Comparison of ENCODE assay signal across 1 cellular context in the genomic region with DNA sequence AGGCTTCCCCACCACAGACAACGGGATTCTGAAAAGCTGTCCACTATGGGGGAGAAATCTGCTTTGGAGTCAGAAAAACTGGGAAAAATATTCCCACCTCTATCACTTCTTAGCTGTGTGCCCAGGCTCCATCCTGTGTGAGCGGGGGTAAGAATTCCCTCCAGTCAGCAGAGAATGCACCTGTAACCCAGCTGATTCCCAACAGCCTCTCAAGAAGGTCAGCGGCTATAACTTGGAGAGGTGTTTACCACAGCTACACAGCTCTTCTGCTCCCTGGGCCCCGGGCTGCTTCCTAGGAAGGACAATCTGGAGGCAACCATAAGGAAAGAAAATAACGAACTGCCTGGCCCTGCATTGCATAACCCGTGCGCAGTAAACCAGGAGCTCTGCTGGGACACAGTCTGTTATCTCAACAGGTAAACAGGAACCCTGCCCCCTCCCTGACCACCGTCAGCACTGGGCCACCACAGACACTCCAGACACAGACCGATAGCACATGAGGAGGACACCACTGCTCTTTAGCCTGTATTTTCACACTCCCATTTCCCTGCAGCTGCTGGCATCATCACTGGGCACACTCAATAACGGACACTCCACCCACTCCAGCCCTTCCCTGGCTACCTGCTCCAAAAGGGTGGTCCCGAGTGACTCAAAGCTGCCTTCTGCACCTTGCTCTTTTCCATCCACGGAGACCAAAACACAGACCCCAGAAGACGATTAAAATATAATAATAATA.
A peak's percentile ranks its signal among the peaks of the same experiment; 100 is the strongest.
TF ChIP-seq lines count a peak whose summit lies in the region.

No MANE protein-coding gene starts in this region.

TF ChIP-seq in HepG2, 621 proteins besides CTCF, POLR2A, EP300 and RAD21 (continued from another document):
- TF ChIP-seq ESRRA (CRISPR knock-in tag; IDR thresholded peaks at IDR 0.05; ENCODE audit: low read depth) = peak; percentile 71; the same call in 1 of the 2 replicates
- no peak for TF ChIP-seq CENPT (CRISPR knock-in tag; IDR thresholded peaks at IDR 0.05; ENCODE audit: low read depth)
- TF ChIP-seq ZNF562 (CRISPR knock-in tag; IDR thresholded peaks at IDR 0.05; ENCODE audit: borderline replicate concordance) = no peak
- TF ChIP-seq, protein P1, sequence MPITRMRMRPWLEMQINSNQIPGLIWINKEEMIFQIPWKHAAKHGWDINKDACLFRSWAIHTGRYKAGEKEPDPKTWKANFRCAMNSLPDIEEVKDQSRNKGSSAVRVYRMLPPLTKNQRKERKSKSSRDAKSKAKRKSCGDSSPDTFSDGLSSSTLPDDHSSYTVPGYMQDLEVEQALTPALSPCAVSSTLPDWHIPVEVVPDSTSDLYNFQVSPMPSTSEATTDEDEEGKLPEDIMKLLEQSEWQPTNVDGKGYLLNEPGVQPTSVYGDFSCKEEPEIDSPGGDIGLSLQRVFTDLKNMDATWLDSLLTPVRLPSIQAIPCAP (CRISPR knock-in tag; IDR thresholded peaks at IDR 0.05; ENCODE audit: low read depth) = no peak
- TF ChIP-seq ZNF530 (CRISPR knock-in tag; IDR thresholded peaks at IDR 0.05; ENCODE audit: low read depth) = no peak
- TF ChIP-seq ZNF30 (CRISPR knock-in tag; IDR thresholded peaks at IDR 0.05) = no peak
- TF ChIP-seq, protein P2, sequence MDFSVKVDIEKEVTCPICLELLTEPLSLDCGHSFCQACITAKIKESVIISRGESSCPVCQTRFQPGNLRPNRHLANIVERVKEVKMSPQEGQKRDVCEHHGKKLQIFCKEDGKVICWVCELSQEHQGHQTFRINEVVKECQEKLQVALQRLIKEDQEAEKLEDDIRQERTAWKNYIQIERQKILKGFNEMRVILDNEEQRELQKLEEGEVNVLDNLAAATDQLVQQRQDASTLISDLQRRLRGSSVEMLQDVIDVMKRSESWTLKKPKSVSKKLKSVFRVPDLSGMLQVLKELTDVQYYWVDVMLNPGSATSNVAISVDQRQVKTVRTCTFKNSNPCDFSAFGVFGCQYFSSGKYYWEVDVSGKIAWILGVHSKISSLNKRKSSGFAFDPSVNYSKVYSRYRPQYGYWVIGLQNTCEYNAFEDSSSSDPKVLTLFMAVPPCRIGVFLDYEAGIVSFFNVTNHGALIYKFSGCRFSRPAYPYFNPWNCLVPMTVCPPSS (IDR thresholded peaks at IDR 0.05) = no peak
- peak; percentile 70 for TF ChIP-seq GATAD1 (CRISPR knock-in tag; IDR thresholded peaks at IDR 0.05)
- 0 out of 2 replicates have a peak, but pooled peaks have one; percentile 55 for TF ChIP-seq IRX3 (CRISPR knock-in tag; IDR thresholded peaks at IDR 0.05; ENCODE audit: borderline replicate concordance, low read depth)
- 0 out of 2 replicates have a peak, but pooled peaks have one; percentile 7 for TF ChIP-seq ZNF329 (CRISPR knock-in tag; IDR thresholded peaks at IDR 0.05; ENCODE audit: low read depth)
- TF ChIP-seq SUZ12 (IDR thresholded peaks at IDR 0.05; ENCODE audit: low read depth, low read length) = no peak
- no peak; the same call in 1 of the 2 replicates for TF ChIP-seq ZNF460 (CRISPR knock-in tag; IDR thresholded peaks at IDR 0.05; ENCODE audit: borderline replicate concordance)
- TF ChIP-seq ZNF614 (CRISPR knock-in tag; IDR thresholded peaks at IDR 0.05; ENCODE audit: borderline replicate concordance) = peak; percentile 88; the same call in 1 of the 2 replicates
- no peak; the same call in 1 of the 2 replicates for TF ChIP-seq ZNF563 (CRISPR knock-in tag; IDR thresholded peaks at IDR 0.05)
- TF ChIP-seq FLYWCH1 (CRISPR knock-in tag; IDR thresholded peaks at IDR 0.05) = no peak
- no peak for TF ChIP-seq ZNF138 (CRISPR knock-in tag; IDR thresholded peaks at IDR 0.05; ENCODE audit: low read depth)
- no peak for TF ChIP-seq NPAS2 (CRISPR knock-in tag; IDR thresholded peaks at IDR 0.05; ENCODE audit: borderline replicate concordance)
- TF ChIP-seq ZKSCAN1 (IDR thresholded peaks at IDR 0.05; ENCODE audit: low read length) = no peak
- TF ChIP-seq, protein P3, sequence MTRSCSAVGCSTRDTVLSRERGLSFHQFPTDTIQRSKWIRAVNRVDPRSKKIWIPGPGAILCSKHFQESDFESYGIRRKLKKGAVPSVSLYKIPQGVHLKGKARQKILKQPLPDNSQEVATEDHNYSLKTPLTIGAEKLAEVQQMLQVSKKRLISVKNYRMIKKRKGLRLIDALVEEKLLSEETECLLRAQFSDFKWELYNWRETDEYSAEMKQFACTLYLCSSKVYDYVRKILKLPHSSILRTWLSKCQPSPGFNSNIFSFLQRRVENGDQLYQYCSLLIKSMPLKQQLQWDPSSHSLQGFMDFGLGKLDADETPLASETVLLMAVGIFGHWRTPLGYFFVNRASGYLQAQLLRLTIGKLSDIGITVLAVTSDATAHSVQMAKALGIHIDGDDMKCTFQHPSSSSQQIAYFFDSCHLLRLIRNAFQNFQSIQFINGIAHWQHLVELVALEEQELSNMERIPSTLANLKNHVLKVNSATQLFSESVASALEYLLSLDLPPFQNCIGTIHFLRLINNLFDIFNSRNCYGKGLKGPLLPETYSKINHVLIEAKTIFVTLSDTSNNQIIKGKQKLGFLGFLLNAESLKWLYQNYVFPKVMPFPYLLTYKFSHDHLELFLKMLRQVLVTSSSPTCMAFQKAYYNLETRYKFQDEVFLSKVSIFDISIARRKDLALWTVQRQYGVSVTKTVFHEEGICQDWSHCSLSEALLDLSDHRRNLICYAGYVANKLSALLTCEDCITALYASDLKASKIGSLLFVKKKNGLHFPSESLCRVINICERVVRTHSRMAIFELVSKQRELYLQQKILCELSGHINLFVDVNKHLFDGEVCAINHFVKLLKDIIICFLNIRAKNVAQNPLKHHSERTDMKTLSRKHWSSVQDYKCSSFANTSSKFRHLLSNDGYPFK (CRISPR knock-in tag; IDR thresholded peaks at IDR 0.05; ENCODE audit: borderline replicate concordance) = peak; percentile 55; the same call in 1 of the 2 replicates
- TF ChIP-seq ZKSCAN5 (CRISPR knock-in tag; IDR thresholded peaks at IDR 0.05) = no peak; the same call in 1 of the 2 replicates
- TF ChIP-seq TBX2 (CRISPR knock-in tag; IDR thresholded peaks at IDR 0.05; ENCODE audit: borderline replicate concordance) = peak; percentile 93
- TF ChIP-seq FOXC1 (CRISPR knock-in tag; IDR thresholded peaks at IDR 0.05; ENCODE audit: borderline replicate concordance) = peak; percentile 13; the same call in 1 of the 2 replicates
- no peak for TF ChIP-seq SSRP1 (CRISPR knock-in tag; IDR thresholded peaks at IDR 0.05)
- TF ChIP-seq, protein P4, sequence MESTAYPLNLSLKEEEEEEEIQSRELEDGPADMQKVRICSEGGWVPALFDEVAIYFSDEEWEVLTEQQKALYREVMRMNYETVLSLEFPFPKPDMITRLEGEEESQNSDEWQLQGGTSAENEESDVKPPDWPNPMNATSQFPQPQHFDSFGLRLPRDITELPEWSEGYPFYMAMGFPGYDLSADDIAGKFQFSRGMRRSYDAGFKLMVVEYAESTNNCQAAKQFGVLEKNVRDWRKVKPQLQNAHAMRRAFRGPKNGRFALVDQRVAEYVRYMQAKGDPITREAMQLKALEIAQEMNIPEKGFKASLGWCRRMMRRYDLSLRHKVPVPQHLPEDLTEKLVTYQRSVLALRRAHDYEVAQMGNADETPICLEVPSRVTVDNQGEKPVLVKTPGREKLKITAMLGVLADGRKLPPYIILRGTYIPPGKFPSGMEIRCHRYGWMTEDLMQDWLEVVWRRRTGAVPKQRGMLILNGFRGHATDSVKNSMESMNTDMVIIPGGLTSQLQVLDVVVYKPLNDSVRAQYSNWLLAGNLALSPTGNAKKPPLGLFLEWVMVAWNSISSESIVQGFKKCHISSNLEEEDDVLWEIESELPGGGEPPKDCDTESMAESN (CRISPR knock-in tag; conservative IDR thresholded peaks at IDR 0.05) = peak; percentile 79; the same call in 1 of the 2 replicates
- TF ChIP-seq ZNF552 (CRISPR knock-in tag; IDR thresholded peaks at IDR 0.05; ENCODE audit: borderline replicate concordance) = peak; percentile 80; the same call in 1 of the 2 replicates
- no peak for TF ChIP-seq HOXA7 (CRISPR knock-in tag; IDR thresholded peaks at IDR 0.05)
- TF ChIP-seq THAP11 (CRISPR knock-in tag; IDR thresholded peaks at IDR 0.05) = peak; percentile 74
- TF ChIP-seq ZNF879 (CRISPR knock-in tag; IDR thresholded peaks at IDR 0.05) = no peak
- TF ChIP-seq TCF12 (IDR thresholded peaks at IDR 0.05) = no peak
- no peak for TF ChIP-seq TCF12 (CRISPR knock-in tag; IDR thresholded peaks at IDR 0.05)
- TF ChIP-seq, protein P5, sequence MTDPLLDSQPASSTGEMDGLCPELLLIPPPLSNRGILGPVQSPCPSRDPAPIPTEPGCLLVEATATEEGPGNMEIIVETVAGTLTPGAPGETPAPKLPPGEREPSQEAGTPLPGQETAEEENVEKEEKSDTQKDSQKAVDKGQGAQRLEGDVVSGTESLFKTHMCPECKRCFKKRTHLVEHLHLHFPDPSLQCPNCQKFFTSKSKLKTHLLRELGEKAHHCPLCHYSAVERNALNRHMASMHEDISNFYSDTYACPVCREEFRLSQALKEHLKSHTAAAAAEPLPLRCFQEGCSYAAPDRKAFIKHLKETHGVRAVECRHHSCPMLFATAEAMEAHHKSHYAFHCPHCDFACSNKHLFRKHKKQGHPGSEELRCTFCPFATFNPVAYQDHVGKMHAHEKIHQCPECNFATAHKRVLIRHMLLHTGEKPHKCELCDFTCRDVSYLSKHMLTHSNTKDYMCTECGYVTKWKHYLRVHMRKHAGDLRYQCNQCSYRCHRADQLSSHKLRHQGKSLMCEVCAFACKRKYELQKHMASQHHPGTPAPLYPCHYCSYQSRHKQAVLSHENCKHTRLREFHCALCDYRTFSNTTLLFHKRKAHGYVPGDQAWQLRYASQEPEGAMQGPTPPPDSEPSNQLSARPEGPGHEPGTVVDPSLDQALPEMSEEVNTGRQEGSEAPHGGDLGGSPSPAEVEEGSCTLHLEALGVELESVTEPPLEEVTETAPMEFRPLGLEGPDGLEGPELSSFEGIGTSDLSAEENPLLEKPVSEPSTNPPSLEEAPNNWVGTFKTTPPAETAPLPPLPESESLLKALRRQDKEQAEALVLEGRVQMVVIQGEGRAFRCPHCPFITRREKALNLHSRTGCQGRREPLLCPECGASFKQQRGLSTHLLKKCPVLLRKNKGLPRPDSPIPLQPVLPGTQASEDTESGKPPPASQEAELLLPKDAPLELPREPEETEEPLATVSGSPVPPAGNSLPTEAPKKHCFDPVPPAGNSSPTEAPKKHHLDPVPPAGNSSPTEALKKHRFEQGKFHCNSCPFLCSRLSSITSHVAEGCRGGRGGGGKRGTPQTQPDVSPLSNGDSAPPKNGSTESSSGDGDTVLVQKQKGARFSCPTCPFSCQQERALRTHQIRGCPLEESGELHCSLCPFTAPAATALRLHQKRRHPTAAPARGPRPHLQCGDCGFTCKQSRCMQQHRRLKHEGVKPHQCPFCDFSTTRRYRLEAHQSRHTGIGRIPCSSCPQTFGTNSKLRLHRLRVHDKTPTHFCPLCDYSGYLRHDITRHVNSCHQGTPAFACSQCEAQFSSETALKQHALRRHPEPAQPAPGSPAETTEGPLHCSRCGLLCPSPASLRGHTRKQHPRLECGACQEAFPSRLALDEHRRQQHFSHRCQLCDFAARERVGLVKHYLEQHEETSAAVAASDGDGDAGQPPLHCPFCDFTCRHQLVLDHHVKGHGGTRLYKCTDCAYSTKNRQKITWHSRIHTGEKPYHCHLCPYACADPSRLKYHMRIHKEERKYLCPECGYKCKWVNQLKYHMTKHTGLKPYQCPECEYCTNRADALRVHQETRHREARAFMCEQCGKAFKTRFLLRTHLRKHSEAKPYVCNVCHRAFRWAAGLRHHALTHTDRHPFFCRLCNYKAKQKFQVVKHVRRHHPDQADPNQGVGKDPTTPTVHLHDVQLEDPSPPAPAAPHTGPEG (CRISPR knock-in tag; IDR thresholded peaks at IDR 0.05) = 0 out of 2 replicates have a peak, but pooled peaks have one; percentile 28
- TF ChIP-seq ELF1 (CRISPR knock-in tag; IDR thresholded peaks at IDR 0.05) = peak; percentile 63
- TF ChIP-seq NR2F2 (IDR thresholded peaks at IDR 0.05; ENCODE audit: borderline replicate concordance, low read depth) = peak; percentile 44; the same call in 1 of the 2 replicates
- TF ChIP-seq ZBTB21 (CRISPR knock-in tag; IDR thresholded peaks at IDR 0.05) = no peak
- TF ChIP-seq ZNF263 (CRISPR knock-in tag; IDR thresholded peaks at IDR 0.05) = no peak
- TF ChIP-seq ZNF75D (CRISPR knock-in tag; IDR thresholded peaks at IDR 0.05; ENCODE audit: borderline replicate concordance) = no peak
- no peak for TF ChIP-seq ZNF790 (CRISPR knock-in tag; IDR thresholded peaks at IDR 0.05; ENCODE audit: borderline replicate concordance)
- TF ChIP-seq, protein P6, sequence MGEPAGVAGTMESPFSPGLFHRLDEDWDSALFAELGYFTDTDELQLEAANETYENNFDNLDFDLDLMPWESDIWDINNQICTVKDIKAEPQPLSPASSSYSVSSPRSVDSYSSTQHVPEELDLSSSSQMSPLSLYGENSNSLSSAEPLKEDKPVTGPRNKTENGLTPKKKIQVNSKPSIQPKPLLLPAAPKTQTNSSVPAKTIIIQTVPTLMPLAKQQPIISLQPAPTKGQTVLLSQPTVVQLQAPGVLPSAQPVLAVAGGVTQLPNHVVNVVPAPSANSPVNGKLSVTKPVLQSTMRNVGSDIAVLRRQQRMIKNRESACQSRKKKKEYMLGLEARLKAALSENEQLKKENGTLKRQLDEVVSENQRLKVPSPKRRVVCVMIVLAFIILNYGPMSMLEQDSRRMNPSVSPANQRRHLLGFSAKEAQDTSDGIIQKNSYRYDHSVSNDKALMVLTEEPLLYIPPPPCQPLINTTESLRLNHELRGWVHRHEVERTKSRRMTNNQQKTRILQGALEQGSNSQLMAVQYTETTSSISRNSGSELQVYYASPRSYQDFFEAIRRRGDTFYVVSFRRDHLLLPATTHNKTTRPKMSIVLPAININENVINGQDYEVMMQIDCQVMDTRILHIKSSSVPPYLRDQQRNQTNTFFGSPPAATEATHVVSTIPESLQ (CRISPR knock-in tag; conservative IDR thresholded peaks at IDR 0.05) = no peak
- TF ChIP-seq, protein P7, sequence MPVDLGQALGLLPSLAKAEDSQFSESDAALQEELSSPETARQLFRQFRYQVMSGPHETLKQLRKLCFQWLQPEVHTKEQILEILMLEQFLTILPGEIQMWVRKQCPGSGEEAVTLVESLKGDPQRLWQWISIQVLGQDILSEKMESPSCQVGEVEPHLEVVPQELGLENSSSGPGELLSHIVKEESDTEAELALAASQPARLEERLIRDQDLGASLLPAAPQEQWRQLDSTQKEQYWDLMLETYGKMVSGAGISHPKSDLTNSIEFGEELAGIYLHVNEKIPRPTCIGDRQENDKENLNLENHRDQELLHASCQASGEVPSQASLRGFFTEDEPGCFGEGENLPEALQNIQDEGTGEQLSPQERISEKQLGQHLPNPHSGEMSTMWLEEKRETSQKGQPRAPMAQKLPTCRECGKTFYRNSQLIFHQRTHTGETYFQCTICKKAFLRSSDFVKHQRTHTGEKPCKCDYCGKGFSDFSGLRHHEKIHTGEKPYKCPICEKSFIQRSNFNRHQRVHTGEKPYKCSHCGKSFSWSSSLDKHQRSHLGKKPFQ (CRISPR knock-in tag; IDR thresholded peaks at IDR 0.05; ENCODE audit: insufficient replicate concordance) = peak; percentile 49
- TF ChIP-seq ZNF101 (CRISPR knock-in tag; IDR thresholded peaks at IDR 0.05; ENCODE audit: borderline replicate concordance, low read depth) = no peak
- TF ChIP-seq AKAP8 (CRISPR knock-in tag; IDR thresholded peaks at IDR 0.05) = peak; percentile 90
- TF ChIP-seq HOXD1 (CRISPR knock-in tag; IDR thresholded peaks at IDR 0.05) = no peak
- TF ChIP-seq TAF1 (CRISPR knock-in tag; IDR thresholded peaks at IDR 0.05) = peak; percentile 74
- no peak for TF ChIP-seq ZNF644 (CRISPR knock-in tag; IDR thresholded peaks at IDR 0.05; ENCODE audit: low read depth)
- TF ChIP-seq KLF15 (CRISPR knock-in tag; IDR thresholded peaks at IDR 0.05; ENCODE audit: borderline replicate concordance) = no peak
- peak; percentile 49; the same call in 1 of the 2 replicates for TF ChIP-seq ZNF12 (CRISPR knock-in tag; IDR thresholded peaks at IDR 0.05)
